ENCODE assay signal across 17 cellular contexts in genomic region chr12:15544589-15544988, GRCh38.
DNase-seq lines count a peak whose midpoint lies in the region; ATAC-seq and TF ChIP-seq lines count a peak whose summit lies in the region.
"Had no signal": no experiment of that assay in that cellular context is flagged by ENCODE, and none has a peak within 500 bp of the region (broad histone marks: within the 10 kb centered on the region; RNA-seq: fewer than 3 reads in every experiment).

No MANE protein-coding gene starts in this region.

- H4K20me1 ChIP-seq in PC-9 (ENCODE audit: insufficient read depth) = no peaks in the 10 kb centered on the region

- POLR2A ChIA-PET in A673 (lab: Charles Lee; ENCODE audit: low non-redundant PET) (no interaction called here), PC-9 (lab: Charles Lee; ENCODE audit: unreplicated experiment) (no interaction called here)
- POLR2A ChIA-PET in CD4-positive, alpha-beta memory T cell (lab: Charles Lee; ENCODE audit: partially characterized antibody) = interaction anchor here (1.4 to 6.7 kb wide), 6 partner anchors 10 to 30 kb away, joined by 3 to 85 read pairs (median 8); no protein-coding TSS in a partner anchor

- no peaks in the 10 kb centered on the region for H3K27me3 ChIP-seq in A673 (replicated peaks; ENCODE audit: insufficient read depth, low read depth, low read length, poor library complexity)
- no peaks in the 10 kb centered on the region for H3K27me3 ChIP-seq in CD4-positive, alpha-beta memory T cell (ENCODE audit: insufficient read depth, low read length)
- no peaks in the 10 kb centered on the region for H3K27me3 ChIP-seq in PC-9 (ENCODE audit: insufficient read depth, low read depth)
- H3K27me3 ChIP-seq: vagina had no signal

- peaks cover 37 to 63% (median 43%) of the 10 kb centered on the region in 4 donors for H3K4me1 Mint-ChIP-seq in CD4-positive, alpha-beta memory T cell
- H3K4me1 Mint-ChIP-seq in memory B cell = peaks cover 28% of the 10 kb centered on the region
- H3K4me1 Mint-ChIP-seq: central memory CD8-positive, alpha-beta T cell had no signal

- no peaks in the 10 kb centered on the region for H3K9me2 ChIP-seq in PC-9 (ENCODE audit: insufficient read depth)

- H3K9me3 ChIP-seq in A673 (ENCODE audit: low read depth, low read length, poor library complexity, severe bottlenecking) = no peaks in the 10 kb centered on the region
- no peaks in the 10 kb centered on the region for H3K9me3 ChIP-seq in CD4-positive, alpha-beta memory T cell (ENCODE audit: control insufficient read depth in 1 of 2, low read length in 2 of 2)
- no peaks in the 10 kb centered on the region for H3K9me3 ChIP-seq in PC-9 (ENCODE audit: insufficient read depth, low read depth)
- H3K9me3 ChIP-seq: vagina had no signal

- intact Hi-C loops in A673 (cut with micrococcal nuclease; ENCODE audit: unreplicated experiment) = no loop called here
- intact Hi-C loops in CD4-positive, alpha-beta memory T cell (cut with micrococcal nuclease) = loop anchor here (10.0 kb wide), 1 partner anchor 1160 kb away; no protein-coding TSS in a partner anchor
- intact Hi-C loops in PC-9 (cut with micrococcal nuclease; ENCODE audit: unreplicated experiment) = no loop called here

- BruUV-seq in A673 (replicated peaks; lab: Mats Ljungman, UMichigan) (no TSS peak), PC-9 (replicated peaks; lab: Mats Ljungman, UMichigan) (no TSS peak)

- no peak for TF ChIP-seq CTCF in A673 (conservative IDR thresholded peaks at IDR 0.05; ENCODE audit: low read depth, low read length)
- no peak for TF ChIP-seq CTCF in PC-9 (conservative IDR thresholded peaks at IDR 0.05)

- H3K4me3 Mint-ChIP-seq in CD4-positive, alpha-beta memory T cell = peak overlapping the region in 4 of 8 donors; percentile 1 to 69 (median 42)
- H3K4me3 Mint-ChIP-seq in memory B cell = peak overlapping the region; percentile 24
- H3K4me3 Mint-ChIP-seq: central memory CD8-positive, alpha-beta T cell had no signal

- H3K79me2 ChIP-seq in PC-9 (ENCODE audit: low read depth) = no peaks in the 10 kb centered on the region

- ATAC-seq in memory B cell (ENCODE audit: low read depth) (no peak), HG02938 (IDR thresholded peaks at IDR 0.05; ENCODE audit: unreplicated experiment) (no peak), GM21367 (IDR thresholded peaks at IDR 0.05; ENCODE audit: unreplicated experiment) (no peak)

- no peaks in the 10 kb centered on the region for H3K27me3 Mint-ChIP-seq in CD4-positive, alpha-beta memory T cell
- H3K27me3 Mint-ChIP-seq in memory B cell = no peaks in the 10 kb centered on the region

- no peak overlapping the region for H2AFZ ChIP-seq in PC-9

- H3K27ac Mint-ChIP-seq in CD4-positive, alpha-beta memory T cell = peak overlapping the region; percentile 85 to 98 (median 94)
- H3K27ac Mint-ChIP-seq in memory B cell = peak overlapping the region; percentile 89

- H3K36me3 Mint-ChIP-seq in CD4-positive, alpha-beta memory T cell = peaks cover under 1 to 3% of the 10 kb centered on the region in 2 donors
- H3K36me3 Mint-ChIP-seq in memory B cell = peaks cover 7% of the 10 kb centered on the region

- CTCF ChIA-PET in A673 (lab: Charles Lee) = no interaction called here
- CTCF ChIA-PET in CD4-positive, alpha-beta memory T cell (lab: Charles Lee; ENCODE audit: partially characterized antibody) = interaction anchor here (1.4 to 9.0 kb wide), 4 partner anchors 12 to 40 kb away, joined by 5 to 104 read pairs (median 65); no protein-coding TSS in a partner anchor
- CTCF ChIA-PET in PC-9 (lab: Charles Lee) = no interaction called here

- no peaks in the 10 kb centered on the region for H3K9me3 Mint-ChIP-seq in CD4-positive, alpha-beta memory T cell
- no peaks in the 10 kb centered on the region for H3K9me3 Mint-ChIP-seq in memory B cell
- H3K9me3 Mint-ChIP-seq: central memory CD8-positive, alpha-beta T cell had no signal

- H3K4me2 ChIP-seq in PC-9 = no peak overlapping the region

- H3K36me3 ChIP-seq in A673 (ENCODE audit: insufficient read depth, low read length, poor library complexity, severe bottlenecking) (no peaks in the 10 kb centered on the region), PC-9 (ENCODE audit: low read depth) (no peaks in the 10 kb centered on the region)
- no peaks in the 10 kb centered on the region for H3K36me3 ChIP-seq in CD4-positive, alpha-beta memory T cell (ENCODE audit: insufficient read depth, low read length)
- H3K36me3 ChIP-seq: vagina had no signal

- DNase-seq in A673 (ENCODE audit: low spot score) (peak; percentile 52), SKM-1 treated with dmso at 0.1 percent for 144 hours (lab: John Stamatoyannopoulos, UW; ENCODE audit: unreplicated experiment) (peak; percentile 53), memory B cell (ENCODE audit: low spot score in 2 of 2) (no peak), NCI-H2227 (lab: John Stamatoyannopoulos, UW; ENCODE audit: unreplicated experiment) (no peak), PC-9 (no peak)
- DNase-seq in CD4-positive, alpha-beta memory T cell = no peak
- DNase-seq: KBM-7; left cardiac atrium; NCI-H1436; NCI-H2227 treated with DMSO at 0.1 percent for 48 hours; posterior cingulate gyrus; stimulated activated naive CD4-positive, alpha-beta T cell treated with Interleukin-2 at 50 U/mL for 16 hours had no signal

- no peaks in the 10 kb centered on the region for H3F3A ChIP-seq in PC-9 (ENCODE audit: insufficient read depth, low read depth)

- H3K4me1 ChIP-seq in A673 (ENCODE audit: insufficient read depth, low read length, poor library complexity, severe bottlenecking) = no peaks in the 10 kb centered on the region
- H3K4me1 ChIP-seq in CD4-positive, alpha-beta memory T cell (ENCODE audit: insufficient read depth, low read length) = peaks cover 50% of the 10 kb centered on the region
- no peaks in the 10 kb centered on the region for H3K4me1 ChIP-seq in PC-9 (replicated peaks; ENCODE audit: insufficient read depth)
- H3K4me1 ChIP-seq: vagina had no signal

- H3K4me3 ChIP-seq in A673 (ENCODE audit: low read depth, low read length, poor library complexity, severe bottlenecking) (no peak overlapping the region), PC-9 (no peak overlapping the region)
- H3K4me3 ChIP-seq in CD4-positive, alpha-beta memory T cell (ENCODE audit: low read length in 2 of 2) = no peak overlapping the region
- H3K4me3 ChIP-seq: skin epidermis, vagina had no signal

- H3K27ac ChIP-seq in A673 (ENCODE audit: low read depth, low read length, poor library complexity, severe bottlenecking) (no peak overlapping the region), PC-9 (no peak overlapping the region)
- peak overlapping the region; percentile 15 for H3K27ac ChIP-seq in CD4-positive, alpha-beta memory T cell (ENCODE audit: low read depth, low read length)
- H3K27ac ChIP-seq: vagina had no signal

Comparison
In these comparisons a context has a peak if more than half of its experiments do, and no peak if none do; other contexts are left out.
1. DNase-seq: peak in A673 (single experiment) and SKM-1 treated with dmso at 0.1 percent for 144 hours (single experiment); none in CD4-positive, alpha-beta memory T cell (0 of 5), memory B cell (0 of 2), NCI-H2227 (single experiment) and PC-9 (0 of 2).